Comparison of ENCODE assay signal across 1 cellular context in genomic region chr15:66502491-66502890, GRCh38.
TF ChIP-seq lines count a peak whose summit lies in the region.

No MANE protein-coding gene starts in this region.

TF ChIP-seq in H1, 55 proteins besides CTCF, POLR2A, EP300 and RAD21 (continued from another document):
- TF ChIP-seq NRF1 (IDR thresholded peaks at IDR 0.05; ENCODE audit: low read depth, low read length): no peak
